ENCODE assay signal across 1 cellular context in genomic region chr19:38250821-38251563, GRCh38.
A peak's percentile ranks its signal among the peaks of the same experiment; 100 is the strongest.
TF ChIP-seq lines count a peak whose summit lies in the region.

No MANE protein-coding gene starts in this region.

TF ChIP-seq in HepG2, 621 proteins besides CTCF, POLR2A, EP300 and RAD21 (continued from another document and continues in another):
- no peak for TF ChIP-seq ZBTB44 (CRISPR knock-in tag; IDR thresholded peaks at IDR 0.05)
- peak; percentile 95 for TF ChIP-seq RXRA (CRISPR knock-in tag; IDR thresholded peaks at IDR 0.05)
- no peak for TF ChIP-seq NFIC (IDR thresholded peaks at IDR 0.05; ENCODE audit: low read length)
- no peak for TF ChIP-seq ZBTB43 (CRISPR knock-in tag; conservative IDR thresholded peaks at IDR 0.05)
- peak; percentile 87 for TF ChIP-seq PAXIP1 (CRISPR knock-in tag; conservative IDR thresholded peaks at IDR 0.05)
- TF ChIP-seq ZNF17 (CRISPR knock-in tag; IDR thresholded peaks at IDR 0.05), result no peak
- peak; percentile 81; the same call in 1 of the 2 replicates for TF ChIP-seq HNF4G (IDR thresholded peaks at IDR 0.05; ENCODE audit: borderline replicate concordance, low read depth, low read length)
- 0 out of 2 replicates have a peak, but pooled peaks have one; percentile 47 for TF ChIP-seq HNF4G (CRISPR knock-in tag; IDR thresholded peaks at IDR 0.05; ENCODE audit: borderline replicate concordance, low read depth)
- no peak for TF ChIP-seq SIX1 (CRISPR knock-in tag; IDR thresholded peaks at IDR 0.05; ENCODE audit: borderline replicate concordance)
- TF ChIP-seq ZNF234 (CRISPR knock-in tag; conservative IDR thresholded peaks at IDR 0.05), result no peak
- TF ChIP-seq ZNF687 (CRISPR knock-in tag; IDR thresholded peaks at IDR 0.05), result peak; percentile 37
- peak; percentile 45 for TF ChIP-seq SKI (IDR thresholded peaks at IDR 0.05; ENCODE audit: partially characterized antibody)
- no peak for TF ChIP-seq NFKB2 (CRISPR knock-in tag; IDR thresholded peaks at IDR 0.05; ENCODE audit: borderline replicate concordance)
- no peak for TF ChIP-seq ZBTB20 (CRISPR knock-in tag; IDR thresholded peaks at IDR 0.05; ENCODE audit: borderline replicate concordance, low read depth)
- TF ChIP-seq NFYB (CRISPR knock-in tag; IDR thresholded peaks at IDR 0.05), result no peak
- no peak for TF ChIP-seq ZNF773 (CRISPR knock-in tag; IDR thresholded peaks at IDR 0.05; ENCODE audit: borderline replicate concordance)
- no peak for TF ChIP-seq ZNF3 (CRISPR knock-in tag; IDR thresholded peaks at IDR 0.05)
- no peak for TF ChIP-seq ARHGAP35 (CRISPR knock-in tag; IDR thresholded peaks at IDR 0.05; ENCODE audit: borderline replicate concordance)
- TF ChIP-seq RBAK (CRISPR knock-in tag; IDR thresholded peaks at IDR 0.05), result no peak
- no peak for TF ChIP-seq PTBP1 (IDR thresholded peaks at IDR 0.05; ENCODE audit: low read depth, low read length, poor library complexity, severe bottlenecking)
- TF ChIP-seq RFX5 (IDR thresholded peaks at IDR 0.05; ENCODE audit: low read depth, low read length), result no peak
- TF ChIP-seq ESRRA (CRISPR knock-in tag; IDR thresholded peaks at IDR 0.05; ENCODE audit: low read depth), result 0 out of 2 replicates have a peak, but pooled peaks have one; percentile 21
- TF ChIP-seq KDM1A (CRISPR knock-in tag; IDR thresholded peaks at IDR 0.05), result peak; percentile 80; the same call in 1 of the 2 replicates
- TF ChIP-seq ZNF775 (CRISPR knock-in tag; IDR thresholded peaks at IDR 0.05; ENCODE audit: borderline replicate concordance), result no peak
- no peak for TF ChIP-seq CAMTA2 (CRISPR knock-in tag; IDR thresholded peaks at IDR 0.05; ENCODE audit: borderline replicate concordance)
- no peak for TF ChIP-seq KLF6 (CRISPR knock-in tag; IDR thresholded peaks at IDR 0.05)
- no peak for TF ChIP-seq ZUFSP (CRISPR knock-in tag; IDR thresholded peaks at IDR 0.05; ENCODE audit: borderline replicate concordance)
- no peak for TF ChIP-seq POLR2AphosphoS5 (IDR thresholded peaks at IDR 0.05; ENCODE audit: low read depth, low read length)
- no peak for TF ChIP-seq ZNF652 (CRISPR knock-in tag; IDR thresholded peaks at IDR 0.05; ENCODE audit: borderline replicate concordance, low read depth)
- no peak for TF ChIP-seq WIZ (CRISPR knock-in tag; IDR thresholded peaks at IDR 0.05)
- TF ChIP-seq SUZ12 (IDR thresholded peaks at IDR 0.05; ENCODE audit: low read depth, low read length), result no peak
- TF ChIP-seq RFXAP (CRISPR knock-in tag; IDR thresholded peaks at IDR 0.05; ENCODE audit: borderline replicate concordance), result no peak
- no peak for TF ChIP-seq ZSCAN5A (CRISPR knock-in tag; IDR thresholded peaks at IDR 0.05; ENCODE audit: borderline replicate concordance)
- no peak for TF ChIP-seq ZNF225 (CRISPR knock-in tag; IDR thresholded peaks at IDR 0.05)
- TF ChIP-seq PRMT3 (CRISPR knock-in tag; IDR thresholded peaks at IDR 0.05; ENCODE audit: borderline replicate concordance, low read depth), result no peak
- no peak for TF ChIP-seq NRL (CRISPR knock-in tag; IDR thresholded peaks at IDR 0.05; ENCODE audit: borderline replicate concordance)
- TF ChIP-seq ZNF781 (CRISPR knock-in tag; IDR thresholded peaks at IDR 0.05; ENCODE audit: borderline replicate concordance, not compliant biosample characterization), result no peak
- TF ChIP-seq KLF9 (CRISPR knock-in tag; IDR thresholded peaks at IDR 0.05; ENCODE audit: low read depth), result no peak
- TF ChIP-seq NCOA2 (CRISPR knock-in tag; IDR thresholded peaks at IDR 0.05), result peak; percentile 40; the same call in 1 of the 2 replicates
- TF ChIP-seq ZNF569 (CRISPR knock-in tag; IDR thresholded peaks at IDR 0.05; ENCODE audit: borderline replicate concordance), result no peak
- no peak for TF ChIP-seq MED13 (CRISPR knock-in tag; IDR thresholded peaks at IDR 0.05)
- no peak for TF ChIP-seq ZNF20 (CRISPR knock-in tag; IDR thresholded peaks at IDR 0.05)
- no peak for TF ChIP-seq HES4 (CRISPR knock-in tag; IDR thresholded peaks at IDR 0.05; ENCODE audit: borderline replicate concordance)
- TF ChIP-seq TRAFD1 (CRISPR knock-in tag; IDR thresholded peaks at IDR 0.05; ENCODE audit: borderline replicate concordance), result no peak
- no peak for TF ChIP-seq FOXJ3 (CRISPR knock-in tag; IDR thresholded peaks at IDR 0.05; ENCODE audit: borderline replicate concordance)
- no peak for TF ChIP-seq ZNF674 (CRISPR knock-in tag; IDR thresholded peaks at IDR 0.05; ENCODE audit: low read depth)
- no peak for TF ChIP-seq PAX8 (CRISPR knock-in tag; IDR thresholded peaks at IDR 0.05; ENCODE audit: borderline replicate concordance)
- no peak for TF ChIP-seq ZNF382 (CRISPR knock-in tag; IDR thresholded peaks at IDR 0.05; ENCODE audit: borderline replicate concordance)
- no peak for TF ChIP-seq MIXL1 (CRISPR knock-in tag; IDR thresholded peaks at IDR 0.05)
- TF ChIP-seq TP53 (CRISPR knock-in tag; conservative IDR thresholded peaks at IDR 0.05), result no peak
- TF ChIP-seq FOXA1 (IDR thresholded peaks at IDR 0.05), result no peak
- peak; percentile 95 for TF ChIP-seq FOXA1 (CRISPR knock-in tag; IDR thresholded peaks at IDR 0.05)
- no peak for TF ChIP-seq STAT5B (CRISPR knock-in tag; IDR thresholded peaks at IDR 0.05)
- TF ChIP-seq ZNF816 (CRISPR knock-in tag; IDR thresholded peaks at IDR 0.05; ENCODE audit: borderline replicate concordance), result no peak
- no peak for TF ChIP-seq ZBTB33 (CRISPR knock-in tag; IDR thresholded peaks at IDR 0.05)
- TF ChIP-seq ZNF317 (CRISPR knock-in tag; IDR thresholded peaks at IDR 0.05), result no peak
